ENCODE assay signal across 8 cellular contexts in the genomic region with DNA sequence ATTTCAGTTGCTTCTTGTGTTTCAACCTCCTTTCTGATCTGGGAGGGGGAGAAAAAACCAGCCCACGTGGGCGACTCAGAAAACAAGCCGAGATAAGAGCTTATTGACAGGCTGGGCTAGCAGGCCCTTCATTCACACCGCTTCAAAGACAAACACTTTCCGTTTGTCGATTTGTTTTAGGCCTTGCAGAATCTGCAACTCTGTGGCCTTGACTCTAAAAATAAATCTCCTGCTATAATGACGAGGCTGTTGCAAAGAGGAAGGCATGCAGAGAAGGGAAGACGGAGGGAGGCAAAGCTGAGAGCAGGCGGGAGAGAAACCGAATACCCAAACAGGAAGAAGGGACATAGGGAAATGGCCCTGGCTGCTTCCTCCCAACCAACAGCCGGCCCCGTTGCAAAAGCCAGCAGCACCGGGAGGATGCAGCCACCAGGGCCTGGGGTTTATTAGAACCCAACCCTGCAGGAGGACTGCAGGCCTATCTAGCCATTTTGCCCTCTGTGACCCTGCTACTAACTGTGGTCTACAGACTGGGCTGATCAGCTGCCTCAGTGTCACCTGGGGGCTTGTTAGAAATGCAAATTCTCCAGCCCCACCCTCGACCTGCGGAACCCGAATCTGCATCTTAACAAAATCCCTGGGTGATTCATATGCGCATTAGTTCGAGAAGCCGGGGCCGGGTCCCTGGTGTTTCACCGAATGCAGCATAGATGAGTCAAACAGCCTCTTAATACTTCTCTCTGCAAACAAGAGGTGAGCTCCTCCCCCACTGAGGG.
DNase-seq lines count a peak whose midpoint lies in the region; ATAC-seq and TF ChIP-seq lines count a peak whose summit lies in the region.

No MANE protein-coding gene starts in this region.

- H3K27me3 ChIP-seq in neutrophil (no peaks in the 10 kb centered on the region), upper lobe of left lung (no peaks in the 10 kb centered on the region)

- peak overlapping the region; percentile 92 to 96 for H3K27ac Mint-ChIP-seq in effector memory CD8-positive, alpha-beta T cell

- H3K4me1 ChIP-seq in neutrophil (ENCODE audit: control insufficient read depth in 1 of 2, insufficient read depth in 1 of 2, low read depth in 1 of 2, low read length in 1 of 2) (peaks cover 21 to 24% of the 10 kb centered on the region in 2 experiments), upper lobe of left lung (peaks cover 0 to 9% (median 7%) of the 10 kb centered on the region in 4 donors)

- ATAC-seq in effector memory CD8-positive, alpha-beta T cell (replicated peaks): peak; percentile 57
- ATAC-seq in upper lobe of left lung (ENCODE audit: low FRiP score in 2 of 2): no peak
- no peak for ATAC-seq in HG03159 (IDR thresholded peaks at IDR 0.05; ENCODE audit: unreplicated experiment)

- no peaks in the 10 kb centered on the region for H3K9me3 Mint-ChIP-seq in effector memory CD8-positive, alpha-beta T cell

- TF ChIP-seq CTCF in neutrophil (IDR thresholded peaks at IDR 0.05): no peak
- TF ChIP-seq CTCF in upper lobe of left lung (IDR thresholded peaks at IDR 0.05): no peak

- DNase-seq in NCI-H510A treated with DMSO at 0.1 percent for 48 hours (lab: John Stamatoyannopoulos, UW): peak; percentile 72
- DNase-seq in NCI-H510A (lab: John Stamatoyannopoulos, UW): no peak
- peak; percentile 53 for DNase-seq in activated CD4-positive, alpha-beta T cell treated with anti-CD3 and anti-CD28 coated beads, Interleukin-2, amount 50 U/mL, for 1 hour
- peak in 1 of 3 experiments; percentile 4 for DNase-seq in effector memory CD8-positive, alpha-beta T cell
- peak in 1 of 2 donors; percentile 36 for DNase-seq in upper lobe of left lung
- DNase-seq in NCI-H128 (lab: John Stamatoyannopoulos, UW; ENCODE audit: unreplicated experiment): no peak

- TF ChIP-seq EP300 in upper lobe of left lung (IDR thresholded peaks at IDR 0.05): no peak

- peaks cover 4% of the 10 kb centered on the region for H3K36me3 Mint-ChIP-seq in effector memory CD8-positive, alpha-beta T cell (ENCODE audit: insufficient read depth)

- TF ChIP-seq POLR2A in upper lobe of left lung (IDR thresholded peaks at IDR 0.05): no peak

- H3K27ac ChIP-seq in neutrophil (peak overlapping the region; percentile 64), upper lobe of left lung (peak overlapping the region in 3 of 4 donors; percentile 12 to 39 (median 37))

- H3K9me3 ChIP-seq in neutrophil (no peaks in the 10 kb centered on the region), upper lobe of left lung (no peaks in the 10 kb centered on the region)

- no peak overlapping the region for H3K4me3 ChIP-seq in neutrophil (ENCODE audit: low read depth in 1 of 2, low read length in 1 of 2)
- H3K4me3 ChIP-seq in upper lobe of left lung: no peak overlapping the region

- H3K4me1 Mint-ChIP-seq in effector memory CD8-positive, alpha-beta T cell (ENCODE audit: low read depth in 2 of 2): peaks cover 19 to 34% of the 10 kb centered on the region in 2 donors

- no peaks in the 10 kb centered on the region for H3K27me3 Mint-ChIP-seq in effector memory CD8-positive, alpha-beta T cell

- H3K36me3 ChIP-seq in neutrophil (no peaks in the 10 kb centered on the region), upper lobe of left lung (no peaks in the 10 kb centered on the region)

- peak overlapping the region; percentile 63 to 73 for H3K4me3 Mint-ChIP-seq in effector memory CD8-positive, alpha-beta T cell

- 20 to 27% methylated on average over 20 to 21 of the region's 21 CpGs for WGBS in upper lobe of left lung, 2 donors

Comparison
In these comparisons a context has a peak if more than half of its experiments do, and no peak if none do; other contexts are left out.
1. DNase-seq: peak in NCI-H510A treated with DMSO at 0.1 percent for 48 hours (single experiment) and activated CD4-positive, alpha-beta T cell treated with anti-CD3 and anti-CD28 coated beads, Interleukin-2, amount 50 U/mL, for 1 hour (single experiment); none in NCI-H510A (single experiment) and NCI-H128 (single experiment).